1 cellular context compared by ENCODE assay signal in genomic region chr2:201857326-201857725, GRCh38.
TF ChIP-seq lines count a peak whose summit lies in the region.

No MANE protein-coding gene starts in this region.

TF ChIP-seq in IMR-90, 13 proteins besides CTCF, POLR2A, EP300 and RAD21 (continued from another document):
- no peak for TF ChIP-seq USF2 (IDR thresholded peaks at IDR 0.05; ENCODE audit: low read depth, low read length)
